ENCODE assay signal across 8 cellular contexts in the genomic region with DNA sequence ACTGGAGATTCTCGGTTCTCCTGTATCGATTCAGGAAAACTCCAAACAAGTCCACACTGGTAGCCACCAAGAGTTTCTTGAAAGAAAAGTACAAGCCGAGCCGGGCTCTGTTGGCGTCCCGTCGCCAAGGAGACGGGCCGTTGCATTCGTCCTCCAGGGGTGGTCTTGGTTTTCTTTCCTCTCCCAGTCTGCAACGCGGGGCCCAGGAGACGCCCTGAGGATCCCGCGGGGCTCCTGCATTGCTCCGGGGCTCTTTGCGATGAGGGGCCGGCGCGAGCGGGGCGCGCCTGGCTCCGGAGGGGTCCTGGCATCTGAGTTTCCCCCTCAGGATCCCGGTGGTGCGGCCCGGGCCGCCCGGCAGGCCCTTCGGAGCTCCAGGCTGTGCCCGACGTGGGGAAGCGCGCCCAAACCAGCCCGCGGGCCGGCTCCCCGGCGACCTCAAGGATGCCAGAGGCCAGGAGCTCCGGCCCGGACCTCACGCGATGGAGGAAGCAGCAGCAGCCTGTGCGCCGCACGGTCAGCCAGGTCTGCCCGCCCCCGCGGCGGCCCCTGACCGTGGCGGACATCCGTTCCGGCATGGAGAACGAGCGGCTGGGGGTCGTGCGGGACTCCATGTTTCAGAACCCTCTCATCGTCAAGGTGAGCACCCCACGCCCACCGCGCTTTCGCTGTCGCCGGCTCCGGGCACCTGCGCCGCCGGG. TPM values are rescaled to one million over a fixed set of nuclear protein-coding genes. Genes with fewer than 3 reads are reported as not detected.
DNase-seq lines count a peak whose midpoint lies in the region; ATAC-seq lines count a peak whose summit lies in the region.

A gene (plus strand): TSS at position 384 of the 701 bp plus-strand sequence. CDS start 61 bp downstream, at position 445.

- DNase-seq in CD4-positive, alpha-beta memory T cell, result peak in 4 of 5 donors; percentile 34 to 49 (median 46)
- DNase-seq in T-helper 9 cell (peak; percentile 33), cerebellum (ENCODE audit: low spot score) (peak; percentile 64), left colon (peak in 1 of 2 donors; percentile 45), putamen (ENCODE audit: low spot score) (no peak)
- peak; percentile 23 to 30 for DNase-seq in stimulated activated CD4-positive, alpha-beta T cell treated with anti-CD3 and anti-CD28 coated beads, Interleukin-4, amount 100 ng/mL, for 48 hours (ENCODE audit: low read depth in 2 of 2)

- no peak within 1 kb of the TSS for H3K27ac ChIP-seq in CD4-positive, alpha-beta memory T cell (ENCODE audit: low read depth, low read length)
- peak within 1 kb of the TSS; percentile 96 for H3K27ac ChIP-seq in HUES6 (ENCODE audit: low read depth, low read length)

- peaks cover 45% of the 10 kb centered on the region for H3K4me1 ChIP-seq in CD4-positive, alpha-beta memory T cell (ENCODE audit: insufficient read depth, low read length)
- H3K4me1 ChIP-seq in HUES6 (ENCODE audit: control insufficient read depth, insufficient read depth, low read length), result peaks cover 23% of the 10 kb centered on the region

- POLR2A ChIA-PET in CD4-positive, alpha-beta memory T cell (lab: Charles Lee; ENCODE audit: partially characterized antibody), result interaction anchor here (0.7 to 1.5 kb wide), 5 partner anchors 57 to 534 kb away, joined by 3 to 4 read pairs (median 3); a partner anchor contains a TSS

- peaks cover 23 to 37% of the 10 kb centered on the region in 2 donors for H3K27me3 Mint-ChIP-seq in CD4-positive, alpha-beta memory T cell

- peaks cover 25% of the 10 kb centered on the region for H3K27me3 ChIP-seq in CD4-positive, alpha-beta memory T cell (ENCODE audit: insufficient read depth, low read length)
- H3K27me3 ChIP-seq in HUES6 (ENCODE audit: control insufficient read depth, insufficient read depth, low read length), result peaks cover 49% of the 10 kb centered on the region

- CTCF ChIA-PET in CD4-positive, alpha-beta memory T cell (lab: Charles Lee; ENCODE audit: partially characterized antibody), result interaction anchor here (0.5 to 0.9 kb wide), 2 partner anchors 490 to 492 kb away, joined by 3 read pairs; no protein-coding TSS in a partner anchor

- H3K9me3 ChIP-seq in CD4-positive, alpha-beta memory T cell (ENCODE audit: control insufficient read depth in 1 of 2, low read length in 2 of 2), result no peaks in the 10 kb centered on the region
- no peaks in the 10 kb centered on the region for H3K9me3 ChIP-seq in HUES6 (ENCODE audit: control insufficient read depth, insufficient read depth, low read depth, low read length)

- H3K9ac ChIP-seq in HUES6 (ENCODE audit: low read length), result peak within 1 kb of the TSS; percentile 88

- H3K4me3 ChIP-seq in CD4-positive, alpha-beta memory T cell (ENCODE audit: low read length in 2 of 2), result peak within 1 kb of the TSS; percentile 19 to 46
- H3K4me3 ChIP-seq in HUES6 (ENCODE audit: low read depth, low read length), result peak within 1 kb of the TSS; percentile 79

- H3K36me3 Mint-ChIP-seq in CD4-positive, alpha-beta memory T cell, result peaks cover 0 to 3% of the 10 kb centered on the region in 2 donors

- ATAC-seq in left colon (peak; percentile 53), HG02678 (IDR thresholded peaks at IDR 0.05; ENCODE audit: unreplicated experiment) (no peak)

- peak within 1 kb of the TSS; percentile 16 to 88 (median 77) for H3K27ac Mint-ChIP-seq in CD4-positive, alpha-beta memory T cell

- H3K4me3 Mint-ChIP-seq in CD4-positive, alpha-beta memory T cell, result peak within 1 kb of the TSS; percentile 71 to 82 (median 79)

- H3K36me3 ChIP-seq in CD4-positive, alpha-beta memory T cell (ENCODE audit: insufficient read depth, low read length), result no peaks in the 10 kb centered on the region
- H3K36me3 ChIP-seq in HUES6 (ENCODE audit: control insufficient read depth, insufficient read depth, low read length), result no peaks in the 10 kb centered on the region

- intact Hi-C loops in CD4-positive, alpha-beta memory T cell (cut with micrococcal nuclease), result loop anchor here (5.0 to 10.0 kb wide), 3 partner anchors 242 to 562 kb away; no protein-coding TSS in a partner anchor
- intact Hi-C loops in left colon (cut with DNase I, micrococcal nuclease), result loop anchor here in 1 of 2 donors (10.0 kb wide), 1 partner anchor 165 kb away; no protein-coding TSS in a partner anchor

- H3K9me3 Mint-ChIP-seq in CD4-positive, alpha-beta memory T cell, result no peaks in the 10 kb centered on the region

- H3K4me1 Mint-ChIP-seq in CD4-positive, alpha-beta memory T cell, result peaks cover 28 to 51% (median 41%) of the 10 kb centered on the region in 4 donors

RNA-seq across cellular contexts. Expression of the gene that starts here (rescaled TPM):
- not detected for total RNA-seq in CD4-positive, alpha-beta memory T cell
- polyA plus RNA-seq in CD4-positive, alpha-beta memory T cell, result not detected
- total RNA-seq in cerebellum, result 0.36 TPM
- not detected for total RNA-seq in left colon

Comparison
In these comparisons a context has a peak if more than half of its experiments do, and no peak if none do; other contexts are left out.
1. Peak in DNase-seq and H3K4me3 ChIP-seq in CD4-positive, alpha-beta memory T cell; RNA of the gene not detected or under 1 TPM.
2. Peak in DNase-seq in cerebellum; RNA of the gene not detected or under 1 TPM.
3. Peak in ATAC-seq in left colon; RNA of the gene not detected or under 1 TPM.